13 cellular contexts compared by ENCODE assay signal in genomic region chr11:70135142-70136132, GRCh38. TPM values are rescaled to one million over a fixed set of nuclear protein-coding genes. Genes with fewer than 3 reads are reported as not detected.
A peak's percentile ranks its signal among the peaks of the same experiment; 100 is the strongest.
DNase-seq lines count a peak whose midpoint lies in the region; ATAC-seq and TF ChIP-seq lines count a peak whose summit lies in the region.
"Had no signal": no experiment of that assay in that cellular context is flagged by ENCODE, and none has a peak within 500 bp of the region (broad histone marks: within the 10 kb centered on the region; RNA-seq: fewer than 3 reads in every experiment).

No MANE protein-coding gene starts in this region.

- H2BK5ac ChIP-seq in IMR-90 (ENCODE audit: low read depth, low read length, poor library complexity, severe bottlenecking) = no peak overlapping the region

- no peak for TF ChIP-seq CTCF in IMR-90 (conservative IDR thresholded peaks at IDR 0.05; ENCODE audit: low read depth, low read length)
- no peak for TF ChIP-seq CTCF in cardiac fibroblast (IDR thresholded peaks at IDR 0.05; ENCODE audit: low read depth, low read length)
- no peak for TF ChIP-seq CTCF in left lung (IDR thresholded peaks at IDR 0.05)
- no peak for TF ChIP-seq CTCF in tibial artery (IDR thresholded peaks at IDR 0.05)

- H3K56ac ChIP-seq in IMR-90 (ENCODE audit: extremely low read depth, insufficient read depth, low read length) = no peak overlapping the region

- H3K27me3 ChIP-seq in IMR-90 (ENCODE audit: control insufficient read depth, insufficient read depth, low read length) (no peaks in the 10 kb centered on the region), left lung (peaks cover 0 to 3% of the 10 kb centered on the region in 2 donors), tibial artery (no peaks in the 10 kb centered on the region)
- H3K27me3 ChIP-seq: foreskin keratinocyte had no signal

- POLR2A ChIA-PET in IMR-90 (lab: Charles Lee; ENCODE audit: unreplicated experiment) = no interaction called here

- CTCF ChIA-PET in IMR-90 (lab: Yijun Ruan, JAX) = no interaction called here

- dilution Hi-C loops in IMR-90 (cut with HindIII; ENCODE audit: low sequenced_read_pairs, unreplicated experiment) = no loop called here

- peak overlapping the region; percentile 52; the same call in 1 of the 2 replicates for H3K4ac ChIP-seq in IMR-90 (ENCODE audit: low read depth, low read length)

- no peak for TF ChIP-seq POLR2A in IMR-90 (IDR thresholded peaks at IDR 0.05; ENCODE audit: low read depth, low read length)

- no peaks in the 10 kb centered on the region for H4K20me1 ChIP-seq in IMR-90 (ENCODE audit: insufficient read depth, low read length)

- H3K4me3 ChIP-seq in IMR-90 (ENCODE audit: insufficient read depth, low read depth, low read length) (no peak overlapping the region), cardiac fibroblast (replicated peaks in 1 of 2; ENCODE audit: low read depth in 2 of 2, low read length in 2 of 2) (no peak overlapping the region), left lung (no peak overlapping the region), tibial artery (peak overlapping the region; percentile 38 to 45)
- H3K4me3 ChIP-seq: mucosa of descending colon had no signal

- H3K9ac ChIP-seq in IMR-90 (ENCODE audit: low read depth, low read length) = no peak overlapping the region

- peak; percentile 24 for DNase-seq in IMR-90
- DNase-seq in cardiac fibroblast (ENCODE audit: low read depth in 2 of 2) = peak; percentile 62 to 66
- DNase-seq in left lung = peak in 1 of 2 donors; percentile 49
- DNase-seq in tibial artery = no peak
- DNase-seq in NCI-H1417 treated with DMSO at 0.1 percent for 48 hours (lab: John Stamatoyannopoulos, UW) = no peak
- DNase-seq in A172 (ENCODE audit: low spot score) = no peak
- DNase-seq: activated CD4-positive, alpha-beta memory T cell treated with anti-CD3 and anti-CD28 coated beads, Interleukin-2, amount 10 ng/mL, durations not matched to agents 7 days and 5 days; anterior cingulate cortex; foreskin keratinocyte; GDM1; mucosa of descending colon had no signal

- H2AK5ac ChIP-seq in IMR-90 (ENCODE audit: low read depth, low read length) = no peak overlapping the region

- H2BK20ac ChIP-seq in IMR-90 (ENCODE audit: low read depth, low read length) = no peak overlapping the region

- peak overlapping the region; percentile 66 for H2AK9ac ChIP-seq in IMR-90 (replicated peaks; ENCODE audit: low read depth, low read length, poor library complexity)

- ATAC-seq in IMR-90 (ENCODE audit: low read depth) = peak; percentile 92
- ATAC-seq in left lung = peak; percentile 49
- ATAC-seq in esophagus mucosa = no peak
- ATAC-seq: foreskin keratinocyte, mucosa of descending colon had no signal

- H4K5ac ChIP-seq in IMR-90 (ENCODE audit: low read depth, low read length) = peak overlapping the region; percentile 72; the same call in 1 of the 2 replicates

- H3K9me1 ChIP-seq in IMR-90 (ENCODE audit: insufficient read depth, low read length) = no peaks in the 10 kb centered on the region

- peak overlapping the region; percentile 75 for H2AFZ ChIP-seq in IMR-90 (replicated peaks; ENCODE audit: low read length, poor library complexity)

- peak overlapping the region in 1 of 2 experiments; percentile 43; a peak in 1 of 4 replicates for H4K8ac ChIP-seq in IMR-90 (ENCODE audit: low read depth in 2 of 2, low read length in 2 of 2)

- H3K79me1 ChIP-seq in IMR-90 (ENCODE audit: low read depth in 1 of 2, low read length in 2 of 2) = no peaks in the 10 kb centered on the region

- intact Hi-C loops in IMR-90 (cut with micrococcal nuclease) (no loop called here), left lung (cut with DNase I) (no loop called here), tibial artery (cut with DNase I; ENCODE audit: low total_unique reads) (no loop called here)

- BruUV-seq in IMR-90 (replicated peaks; lab: Mats Ljungman, UMichigan) = no TSS peak

- H2BK15ac ChIP-seq in IMR-90 (ENCODE audit: low read depth, low read length) = no peak overlapping the region

- no peak overlapping the region for H2BK120ac ChIP-seq in IMR-90 (ENCODE audit: low read depth, low read length)

- H3K14ac ChIP-seq in IMR-90 (replicated peaks; ENCODE audit: low read depth, low read length) = 0 out of 2 replicates have a peak overlapping the region, but pooled peaks have one; percentile 45

- TF ChIP-seq RAD21 in IMR-90 (IDR thresholded peaks at IDR 0.05; ENCODE audit: low read length) = no peak

- no peak overlapping the region; the same call in 1 of the 2 replicates for H3K23ac ChIP-seq in IMR-90 (ENCODE audit: low read depth, low read length)

- in situ Hi-C loops in IMR-90 (cut with MboI; ENCODE audit: low sequenced_read_pairs) = no loop called here

- H3K4me2 ChIP-seq in IMR-90 (ENCODE audit: low read depth, low read length) = peak overlapping the region; percentile 48; the same call in 1 of the 2 replicates

- H3K36me3 ChIP-seq in IMR-90 (ENCODE audit: control insufficient read depth, insufficient read depth, low read length) (peaks cover 11% of the 10 kb centered on the region; the same call in 1 of the 2 replicates), left lung (no peaks in the 10 kb centered on the region), tibial artery (peaks cover 0 to 75% (median 28%) of the 10 kb centered on the region in 3 donors)

- H3K27ac ChIP-seq in IMR-90 (ENCODE audit: insufficient read depth, low read length) (no peak overlapping the region), left lung (no peak overlapping the region), tibial artery (peak overlapping the region; percentile 69 to 80)
- H3K27ac ChIP-seq: foreskin keratinocyte had no signal

- H4K91ac ChIP-seq in IMR-90 (ENCODE audit: insufficient read depth, low read depth, low read length) = no peak overlapping the region

- H3K4me1 ChIP-seq in IMR-90 (ENCODE audit: control insufficient read depth, insufficient read depth, low read length) (peaks cover 2% of the 10 kb centered on the region; the same call in 1 of the 2 replicates), left lung (no peaks in the 10 kb centered on the region), tibial artery (peaks cover 0 to 20% (median 14%) of the 10 kb centered on the region in 4 donors)

- no peak overlapping the region; the same call in 1 of the 2 replicates for H3K18ac ChIP-seq in IMR-90 (ENCODE audit: low read depth, low read length)

- WGBS in IMR-90 (ENCODE audit: extremely low coverage in 2 of 2, insufficient read length in 1 of 2), 2 experiments = 78% methylated on average over 13 of the region's 26 CpGs; no CpG with 5 or more reads in 1 of the 2 experiments

- H3K9me3 ChIP-seq in IMR-90 (ENCODE audit: control insufficient read depth, insufficient read depth, low read length) (no peaks in the 10 kb centered on the region), left lung (no peaks in the 10 kb centered on the region), tibial artery (no peaks in the 10 kb centered on the region)
- H3K9me3 ChIP-seq: mucosa of descending colon had no signal

TF ChIP-seq in IMR-90, 13 proteins besides CTCF, POLR2A, EP300 and RAD21:
- TF ChIP-seq ELK1 (IDR thresholded peaks at IDR 0.05; ENCODE audit: borderline replicate concordance, low read depth, low read length) = no peak
- TF ChIP-seq FOS (IDR thresholded peaks at IDR 0.05; ENCODE audit: low read depth, low read length) = no peak
- no peak for TF ChIP-seq BHLHE40 (IDR thresholded peaks at IDR 0.05; ENCODE audit: low read depth, low read length)
TF ChIP-seq in IMR-90: peak in this region for 0.

RNA-seq across cellular contexts. Expression of gene ANO1, which starts 57.3 kb away (rescaled TPM):
- 4.1 and 4.4 TPM in 2 replicates for total RNA-seq in IMR-90 (2012; rRNA removed)
- 8.0 and 10.7 TPM in 2 replicates for polyA plus RNA-seq in IMR-90 (2012; rRNA removed)
- 3.8 and 9.8 TPM in 2 replicates for polyA plus RNA-seq in IMR-90 (2012; cell fraction: cytosol; rRNA removed)
- 20.0 and 34.3 TPM in 2 replicates for polyA plus RNA-seq in IMR-90 (2012; cell fraction: nucleus; rRNA removed; ENCODE audit: low replicate concordance)
- 1 to 10 TPM; 4.9 to 6.2 TPM for total RNA-seq in left lung
- total RNA-seq in esophagus mucosa = 7.9 TPM
- 1.8 and 2.6 TPM in 2 replicates for total RNA-seq in A172 (2014; rRNA removed; shearing (Covaris generic))
- total RNA-seq: activated CD4-positive, alpha-beta memory T cell treated with anti-CD3 and anti-CD28 coated beads, Interleukin-2, amount 10 ng/mL, durations not matched to agents 7 days and 5 days; activated T-helper 1 cell treated with anti-CD3 and anti-CD28 coated beads, Interleukin-12 subunit alpha, Interleukin-12 subunit beta, Interleukin-2, Interleukin-4 antibody, amounts not matched to agents 30 ng/mL and 10 ng/mL and 1 ng/mL, durations not matched to agents 14 hours and 24 hours and 36 hours had no signal

Comparison
In these comparisons a context has a peak if more than half of its experiments do, and no peak if none do; other contexts are left out.
1. DNase-seq: peak in IMR-90 (single experiment) and cardiac fibroblast (2 of 2); none in tibial artery (0 of 2), NCI-H1417 treated with DMSO at 0.1 percent for 48 hours (single experiment) and A172 (single experiment).
2. H3K27ac ChIP-seq: peak in tibial artery (2 of 2); none in IMR-90 (single experiment) and left lung (0 of 2).
3. H3K4me3 ChIP-seq: peak in tibial artery (2 of 2); none in IMR-90 (single experiment), cardiac fibroblast (0 of 2) and left lung (0 of 2).